ENCODE assay signal across 18 cellular contexts in the genomic region with DNA sequence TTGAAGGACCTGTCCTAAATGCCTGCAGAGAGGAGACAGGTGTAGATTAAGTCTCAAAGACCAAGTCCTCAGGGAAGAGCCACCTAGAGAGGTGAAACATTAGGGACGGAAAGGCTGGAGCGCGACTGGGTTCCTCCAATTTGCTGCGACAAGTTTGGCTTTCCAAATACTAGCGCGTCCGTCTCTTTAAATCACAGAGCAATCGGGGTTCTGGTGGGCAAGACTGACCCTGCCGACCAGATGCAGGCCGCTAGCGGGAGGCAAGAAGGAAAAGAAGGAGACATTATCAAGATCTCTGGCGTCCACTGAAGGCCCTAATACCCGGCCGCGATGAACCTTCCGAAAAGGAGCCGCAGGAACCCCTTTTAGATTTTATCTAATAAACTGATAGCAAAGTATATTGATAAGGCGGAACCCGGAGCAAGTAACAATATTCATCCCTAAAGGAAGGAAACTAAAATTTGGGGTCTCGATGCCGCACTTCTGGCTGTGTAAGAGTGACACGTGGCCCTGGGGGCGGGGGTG.
DNase-seq lines count a peak whose midpoint lies in the region; ATAC-seq and TF ChIP-seq lines count a peak whose summit lies in the region.
"Had no signal": no experiment of that assay in that cellular context is flagged by ENCODE, and none has a peak within 500 bp of the region (broad histone marks: within the 10 kb centered on the region; RNA-seq: fewer than 3 reads in every experiment).

No MANE protein-coding gene starts in this region.

- H3K27ac ChIP-seq in AG04450 (ENCODE audit: low read depth, low read length) (peak overlapping the region; percentile 11), HUES6 (ENCODE audit: low read depth, low read length) (no peak overlapping the region), endodermal cell (ENCODE audit: low read depth, low read length) (no peak overlapping the region), neural progenitor cell (no peak overlapping the region)

- H3K4me3 ChIP-seq in AG04450 (ENCODE audit: low read depth, low read length): no peak overlapping the region
- peak overlapping the region; percentile 44; the same call in 1 of the 2 replicates for H3K4me3 ChIP-seq in HUES6 (ENCODE audit: low read depth, low read length)
- H3K4me3 ChIP-seq in endodermal cell (ENCODE audit: low read length): no peak overlapping the region
- peak overlapping the region; percentile 16 for H3K4me3 ChIP-seq in neural progenitor cell

- H3K9me3 Mint-ChIP-seq in endodermal cell (no peaks in the 10 kb centered on the region), neural progenitor cell (no peaks in the 10 kb centered on the region)
- H3K9me3 Mint-ChIP-seq: CD4-positive, alpha-beta T cell had no signal

- 15 to 16% methylated on average over 7 to 23 of the region's 23 CpGs for WGBS in endodermal cell (ENCODE audit: insufficient coverage in 1 of 2, insufficient read length in 1 of 2), 2 experiments

- peaks cover 32% of the 10 kb centered on the region for H3K27me3 ChIP-seq in AG04450 (ENCODE audit: control insufficient read depth, insufficient read depth, low read length)
- peaks cover 100% of the 10 kb centered on the region for H3K27me3 ChIP-seq in HUES6 (ENCODE audit: control insufficient read depth, insufficient read depth, low read length)
- peaks cover 98% of the 10 kb centered on the region for H3K27me3 ChIP-seq in endodermal cell (ENCODE audit: control insufficient read depth, insufficient read depth, low read length, poor library complexity, severe bottlenecking)
- peaks cover 100% of the 10 kb centered on the region for H3K27me3 ChIP-seq in neural progenitor cell

- peaks cover 13% of the 10 kb centered on the region; the same call in 1 of the 2 replicates for H3K9me3 ChIP-seq in AG04450 (ENCODE audit: control insufficient read depth, insufficient read depth, low read length)
- H3K9me3 ChIP-seq in HUES6 (ENCODE audit: control insufficient read depth, insufficient read depth, low read depth, low read length): no peaks in the 10 kb centered on the region
- no peaks in the 10 kb centered on the region for H3K9me3 ChIP-seq in endodermal cell (ENCODE audit: control insufficient read depth, low read length)
- no peaks in the 10 kb centered on the region for H3K9me3 ChIP-seq in neural progenitor cell (ENCODE audit: low read depth)

- H3K36me3 ChIP-seq in HUES6 (ENCODE audit: control insufficient read depth, insufficient read depth, low read length): no peaks in the 10 kb centered on the region
- no peaks in the 10 kb centered on the region for H3K36me3 ChIP-seq in endodermal cell (ENCODE audit: control insufficient read depth, insufficient read depth, low read length)
- H3K36me3 ChIP-seq in neural progenitor cell: no peaks in the 10 kb centered on the region

- H4K20me1 ChIP-seq in neural progenitor cell (ENCODE audit: low read depth): peaks cover 7% of the 10 kb centered on the region

- H3K36me3 Mint-ChIP-seq in endodermal cell (ENCODE audit: low read depth): no peaks in the 10 kb centered on the region
- no peaks in the 10 kb centered on the region for H3K36me3 Mint-ChIP-seq in neural progenitor cell

- peak overlapping the region; percentile 52 for H3K4me2 ChIP-seq in neural progenitor cell

- no peak overlapping the region for H2AFZ ChIP-seq in neural progenitor cell (replicated peaks)

- no peak for ATAC-seq in HG03342 (IDR thresholded peaks at IDR 0.05; ENCODE audit: unreplicated experiment)
- ATAC-seq: Panc1 had no signal

- H3K27ac Mint-ChIP-seq in endodermal cell (no peak overlapping the region), neural progenitor cell (no peak overlapping the region)
- H3K27ac Mint-ChIP-seq: CD4-positive, alpha-beta T cell had no signal

- peaks cover 37% of the 10 kb centered on the region for H3F3A ChIP-seq in neural progenitor cell (ENCODE audit: low read depth)

- H3K4me1 Mint-ChIP-seq in endodermal cell: peaks cover 21% of the 10 kb centered on the region
- peaks cover 34% of the 10 kb centered on the region for H3K4me1 Mint-ChIP-seq in neural progenitor cell

- CTCF ChIA-PET in AG04450 (lab: Charles Lee): interaction anchor here (5.9 kb wide), 1 partner anchor 961 kb away, joined by 51 read pairs; no protein-coding TSS in a partner anchor
- CTCF ChIA-PET in HEK293T (lab: Yijun Ruan, JAX): no interaction called here

- peak overlapping the region; percentile 35 for H3K4me3 Mint-ChIP-seq in endodermal cell
- peak overlapping the region; percentile 68 for H3K4me3 Mint-ChIP-seq in neural progenitor cell
- H3K4me3 Mint-ChIP-seq: CD4-positive, alpha-beta T cell had no signal

- H3K27me3 Mint-ChIP-seq in endodermal cell (ENCODE audit: insufficient read depth): peaks cover 11% of the 10 kb centered on the region
- peaks cover 36% of the 10 kb centered on the region for H3K27me3 Mint-ChIP-seq in neural progenitor cell (ENCODE audit: insufficient read depth, low read depth)

- DNase-seq in AG04450 (ENCODE audit: low read depth, low spot score) (no peak), endodermal cell (no peak), neural progenitor cell (ENCODE audit: low spot score) (peak; percentile 15), HEK293T (ENCODE audit: extremely low spot score) (no peak), amygdala (lab: John Stamatoyannopoulos, UW) (no peak), NCI-H345 treated with DMSO at 0.1 percent for 48 hours (lab: John Stamatoyannopoulos, UW; ENCODE audit: unreplicated experiment) (no peak)
- DNase-seq: CD4-positive, alpha-beta T cell; DMS153; GF-D8; MM.1S; NCI-H1092 treated with DMSO at 0.1 percent for 48 hours; NCI-H146; NCI-H2029 treated with DMSO at 0.1 percent for 48 hours; NCI-H2171 treated with DMSO at 0.1 percent for 48 hours; NCI-H446 treated with DMSO at 0.1 percent for 48 hours had no signal

- H3K4me1 ChIP-seq in HUES6 (ENCODE audit: control insufficient read depth, insufficient read depth, low read length) (peaks cover 36% of the 10 kb centered on the region), endodermal cell (ENCODE audit: control insufficient read depth, insufficient read depth, low read length) (peaks cover 4% of the 10 kb centered on the region), neural progenitor cell (peaks cover 39% of the 10 kb centered on the region)

- TF ChIP-seq CTCF in AG04450 (IDR thresholded peaks at IDR 0.05; ENCODE audit: low read depth, low read length): no peak
- TF ChIP-seq CTCF in endodermal cell (conservative IDR thresholded peaks at IDR 0.05): no peak
- TF ChIP-seq CTCF in neural progenitor cell (IDR thresholded peaks at IDR 0.05): no peak

- H3K9ac ChIP-seq in HUES6 (ENCODE audit: low read length) (no peak overlapping the region), endodermal cell (ENCODE audit: extremely low read depth, low read length, poor library complexity, severe bottlenecking) (no peak overlapping the region), neural progenitor cell (no peak overlapping the region)

- no peaks in the 10 kb centered on the region for H3K79me2 ChIP-seq in neural progenitor cell (ENCODE audit: low read depth)

- POLR2A ChIA-PET in AG04450 (lab: Yijun Ruan, JAX) (no interaction called here), HEK293T (lab: Yijun Ruan, JAX) (no interaction called here)

TF ChIP-seq in HEK293T, 16 proteins besides CTCF, POLR2A, EP300 and RAD21:
- TF ChIP-seq FOXM1 (IDR thresholded peaks at IDR 0.05; ENCODE audit: borderline replicate concordance): no peak
- no peak for TF ChIP-seq TARDBP (IDR thresholded peaks at IDR 0.05)
- no peak for TF ChIP-seq HDGF (IDR thresholded peaks at IDR 0.05; ENCODE audit: borderline replicate concordance)
- no peak for TF ChIP-seq ARNT (IDR thresholded peaks at IDR 0.05)
- TF ChIP-seq SP1 (IDR thresholded peaks at IDR 0.05): no peak
- TF ChIP-seq CTBP1 (IDR thresholded peaks at IDR 0.05; ENCODE audit: borderline replicate concordance): no peak
- no peak for TF ChIP-seq FOXA1 (IDR thresholded peaks at IDR 0.05)
- TF ChIP-seq LEF1 (IDR thresholded peaks at IDR 0.05; ENCODE audit: borderline replicate concordance): no peak
- no peak for TF ChIP-seq NFRKB (IDR thresholded peaks at IDR 0.05)
- TF ChIP-seq, protein P1, sequence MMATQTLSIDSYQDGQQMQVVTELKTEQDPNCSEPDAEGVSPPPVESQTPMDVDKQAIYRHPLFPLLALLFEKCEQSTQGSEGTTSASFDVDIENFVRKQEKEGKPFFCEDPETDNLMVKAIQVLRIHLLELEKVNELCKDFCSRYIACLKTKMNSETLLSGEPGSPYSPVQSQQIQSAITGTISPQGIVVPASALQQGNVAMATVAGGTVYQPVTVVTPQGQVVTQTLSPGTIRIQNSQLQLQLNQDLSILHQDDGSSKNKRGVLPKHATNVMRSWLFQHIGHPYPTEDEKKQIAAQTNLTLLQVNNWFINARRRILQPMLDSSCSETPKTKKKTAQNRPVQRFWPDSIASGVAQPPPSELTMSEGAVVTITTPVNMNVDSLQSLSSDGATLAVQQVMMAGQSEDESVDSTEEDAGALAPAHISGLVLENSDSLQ (IDR thresholded peaks at IDR 0.05): no peak
- TF ChIP-seq ELF4 (IDR thresholded peaks at IDR 0.05): no peak
- TF ChIP-seq BHLHE40 (IDR thresholded peaks at IDR 0.05; ENCODE audit: borderline replicate concordance): no peak

Comparison
In these comparisons a context has a peak if more than half of its experiments do, and no peak if none do; other contexts are left out.
1. H3K4me3 ChIP-seq: peak in HUES6 (single experiment) and neural progenitor cell (single experiment); none in AG04450 (single experiment) and endodermal cell (single experiment).